ENCODE assay signal across 1 cellular context in genomic region chr19:34733266-34733825, GRCh38.
TF ChIP-seq lines count a peak whose summit lies in the region.

No MANE protein-coding gene starts in this region.

TF ChIP-seq in HEK293, 187 proteins besides CTCF, POLR2A, EP300 and RAD21 (continued from another document and continues in another):
- TF ChIP-seq PATZ1 (tag by site-specific recombination; IDR thresholded peaks at IDR 0.05), result no peak
- no peak for TF ChIP-seq ZNF521 (tag by site-specific recombination; IDR thresholded peaks at IDR 0.05)
- TF ChIP-seq ZNF501 (tag by site-specific recombination; IDR thresholded peaks at IDR 0.05), result no peak
- TF ChIP-seq ZNF777 (tag by site-specific recombination; IDR thresholded peaks at IDR 0.05; ENCODE audit: borderline replicate concordance), result peak; percentile 14; the same call in 1 of the 2 replicates
- TF ChIP-seq, protein P1, sequence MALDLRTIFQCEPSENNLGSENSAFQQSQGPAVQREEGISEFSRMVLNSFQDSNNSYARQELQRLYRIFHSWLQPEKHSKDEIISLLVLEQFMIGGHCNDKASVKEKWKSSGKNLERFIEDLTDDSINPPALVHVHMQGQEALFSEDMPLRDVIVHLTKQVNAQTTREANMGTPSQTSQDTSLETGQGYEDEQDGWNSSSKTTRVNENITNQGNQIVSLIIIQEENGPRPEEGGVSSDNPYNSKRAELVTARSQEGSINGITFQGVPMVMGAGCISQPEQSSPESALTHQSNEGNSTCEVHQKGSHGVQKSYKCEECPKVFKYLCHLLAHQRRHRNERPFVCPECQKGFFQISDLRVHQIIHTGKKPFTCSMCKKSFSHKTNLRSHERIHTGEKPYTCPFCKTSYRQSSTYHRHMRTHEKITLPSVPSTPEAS (tag by site-specific recombination; IDR thresholded peaks at IDR 0.05), result no peak
- no peak for TF ChIP-seq ZNF658 (tag by site-specific recombination; IDR thresholded peaks at IDR 0.05)
- no peak for TF ChIP-seq KLF1 (tag by site-specific recombination; IDR thresholded peaks at IDR 0.05)
- no peak for TF ChIP-seq SP3 (tag by site-specific recombination; IDR thresholded peaks at IDR 0.05)
- TF ChIP-seq ZNF776 (tag by site-specific recombination; IDR thresholded peaks at IDR 0.05; ENCODE audit: borderline replicate concordance), result no peak
- TF ChIP-seq ZNF2 (tag by site-specific recombination; IDR thresholded peaks at IDR 0.05), result no peak
- peak; percentile 89; the same call in 1 of the 2 replicates for TF ChIP-seq ZBTB20 (tag by site-specific recombination; IDR thresholded peaks at IDR 0.05)
- TF ChIP-seq ZNF223 (tag by site-specific recombination; IDR thresholded peaks at IDR 0.05), result no peak
- TF ChIP-seq ZNF366 (tag by site-specific recombination; conservative IDR thresholded peaks at IDR 0.05), result no peak
- TF ChIP-seq ZFP37 (tag by site-specific recombination; IDR thresholded peaks at IDR 0.05), result no peak
- no peak for TF ChIP-seq YY1 (tag by site-specific recombination; IDR thresholded peaks at IDR 0.05)
- no peak for TF ChIP-seq AEBP2 (tag by site-specific recombination; IDR thresholded peaks at IDR 0.05; ENCODE audit: borderline replicate concordance)
- TF ChIP-seq EGR2 (tag by site-specific recombination; IDR thresholded peaks at IDR 0.05; ENCODE audit: low read depth), result 0 out of 2 replicates have a peak, but pooled peaks have one; percentile 25
- no peak for TF ChIP-seq ZNF560 (tag by site-specific recombination; IDR thresholded peaks at IDR 0.05; ENCODE audit: borderline replicate concordance)
- no peak for TF ChIP-seq ZNF24 (tag by site-specific recombination; IDR thresholded peaks at IDR 0.05)
- TF ChIP-seq, protein P2, sequence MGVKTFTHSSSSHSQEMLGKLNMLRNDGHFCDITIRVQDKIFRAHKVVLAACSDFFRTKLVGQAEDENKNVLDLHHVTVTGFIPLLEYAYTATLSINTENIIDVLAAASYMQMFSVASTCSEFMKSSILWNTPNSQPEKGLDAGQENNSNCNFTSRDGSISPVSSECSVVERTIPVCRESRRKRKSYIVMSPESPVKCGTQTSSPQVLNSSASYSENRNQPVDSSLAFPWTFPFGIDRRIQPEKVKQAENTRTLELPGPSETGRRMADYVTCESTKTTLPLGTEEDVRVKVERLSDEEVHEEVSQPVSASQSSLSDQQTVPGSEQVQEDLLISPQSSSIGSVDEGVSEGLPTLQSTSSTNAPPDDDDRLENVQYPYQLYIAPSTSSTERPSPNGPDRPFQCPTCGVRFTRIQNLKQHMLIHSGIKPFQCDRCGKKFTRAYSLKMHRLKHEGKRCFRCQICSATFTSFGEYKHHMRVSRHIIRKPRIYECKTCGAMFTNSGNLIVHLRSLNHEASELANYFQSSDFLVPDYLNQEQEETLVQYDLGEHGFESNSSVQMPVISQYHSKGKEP (tag by site-specific recombination; IDR thresholded peaks at IDR 0.05), result no peak
- no peak for TF ChIP-seq ZNF510 (tag by site-specific recombination; IDR thresholded peaks at IDR 0.05; ENCODE audit: insufficient replicate concordance)
- no peak for TF ChIP-seq ZNF416 (tag by site-specific recombination; IDR thresholded peaks at IDR 0.05)
- TF ChIP-seq ZNF280D (tag by site-specific recombination; IDR thresholded peaks at IDR 0.05), result no peak
- no peak for TF ChIP-seq ZEB2 (tag by site-specific recombination; IDR thresholded peaks at IDR 0.05)
- no peak for TF ChIP-seq PRDM1 (tag by site-specific recombination; IDR thresholded peaks at IDR 0.05)
- TF ChIP-seq ZNF426 (tag by site-specific recombination; IDR thresholded peaks at IDR 0.05), result no peak
- no peak for TF ChIP-seq ZNF555 (tag by site-specific recombination; conservative IDR thresholded peaks at IDR 0.05)
- TF ChIP-seq RBAK (tag by site-specific recombination; IDR thresholded peaks at IDR 0.05), result no peak
- TF ChIP-seq MEIS1 (CRISPR knock-in tag; IDR thresholded peaks at IDR 0.05; ENCODE audit: borderline replicate concordance), result no peak
- no peak for TF ChIP-seq ZNF157 (tag by site-specific recombination; IDR thresholded peaks at IDR 0.05)
- no peak for TF ChIP-seq ZNF654 (tag by site-specific recombination; IDR thresholded peaks at IDR 0.05; ENCODE audit: low read depth)
- no peak for TF ChIP-seq ZNF214 (tag by site-specific recombination; IDR thresholded peaks at IDR 0.05; ENCODE audit: borderline replicate concordance)
- no peak for TF ChIP-seq YY2 (tag by site-specific recombination; IDR thresholded peaks at IDR 0.05)
- TF ChIP-seq PRDM6 (tag by site-specific recombination; IDR thresholded peaks at IDR 0.05), result no peak
- TF ChIP-seq ZNF785 (tag by site-specific recombination; IDR thresholded peaks at IDR 0.05), result peak; percentile 32; the same call in 1 of the 2 replicates
- no peak for TF ChIP-seq IKZF3 (tag by site-specific recombination; IDR thresholded peaks at IDR 0.05)
- peak; percentile 90 for TF ChIP-seq ZNF341 (tag by site-specific recombination; IDR thresholded peaks at IDR 0.05; ENCODE audit: low read depth)
- TF ChIP-seq ZNF621 (tag by site-specific recombination; IDR thresholded peaks at IDR 0.05), result no peak
- TF ChIP-seq REPIN1 (tag by site-specific recombination; IDR thresholded peaks at IDR 0.05; ENCODE audit: low read depth), result peak; percentile 69; the same call in 1 of the 2 replicates
- no peak; the same call in 1 of the 2 replicates for TF ChIP-seq REST (tag by site-specific recombination; IDR thresholded peaks at IDR 0.05)
- no peak for TF ChIP-seq ZNF549 (tag by site-specific recombination; IDR thresholded peaks at IDR 0.05)
- no peak for TF ChIP-seq ZNF529 (tag by site-specific recombination; IDR thresholded peaks at IDR 0.05; ENCODE audit: insufficient replicate concordance)
- TF ChIP-seq ZIC2 (tag by site-specific recombination; IDR thresholded peaks at IDR 0.05), result no peak
- no peak for TF ChIP-seq ZBTB17 (tag by site-specific recombination; IDR thresholded peaks at IDR 0.05)
- no peak for TF ChIP-seq ZNF629 (tag by site-specific recombination; IDR thresholded peaks at IDR 0.05)
- TF ChIP-seq ZNF513 (tag by site-specific recombination; IDR thresholded peaks at IDR 0.05), result no peak
- TF ChIP-seq, protein P3, sequence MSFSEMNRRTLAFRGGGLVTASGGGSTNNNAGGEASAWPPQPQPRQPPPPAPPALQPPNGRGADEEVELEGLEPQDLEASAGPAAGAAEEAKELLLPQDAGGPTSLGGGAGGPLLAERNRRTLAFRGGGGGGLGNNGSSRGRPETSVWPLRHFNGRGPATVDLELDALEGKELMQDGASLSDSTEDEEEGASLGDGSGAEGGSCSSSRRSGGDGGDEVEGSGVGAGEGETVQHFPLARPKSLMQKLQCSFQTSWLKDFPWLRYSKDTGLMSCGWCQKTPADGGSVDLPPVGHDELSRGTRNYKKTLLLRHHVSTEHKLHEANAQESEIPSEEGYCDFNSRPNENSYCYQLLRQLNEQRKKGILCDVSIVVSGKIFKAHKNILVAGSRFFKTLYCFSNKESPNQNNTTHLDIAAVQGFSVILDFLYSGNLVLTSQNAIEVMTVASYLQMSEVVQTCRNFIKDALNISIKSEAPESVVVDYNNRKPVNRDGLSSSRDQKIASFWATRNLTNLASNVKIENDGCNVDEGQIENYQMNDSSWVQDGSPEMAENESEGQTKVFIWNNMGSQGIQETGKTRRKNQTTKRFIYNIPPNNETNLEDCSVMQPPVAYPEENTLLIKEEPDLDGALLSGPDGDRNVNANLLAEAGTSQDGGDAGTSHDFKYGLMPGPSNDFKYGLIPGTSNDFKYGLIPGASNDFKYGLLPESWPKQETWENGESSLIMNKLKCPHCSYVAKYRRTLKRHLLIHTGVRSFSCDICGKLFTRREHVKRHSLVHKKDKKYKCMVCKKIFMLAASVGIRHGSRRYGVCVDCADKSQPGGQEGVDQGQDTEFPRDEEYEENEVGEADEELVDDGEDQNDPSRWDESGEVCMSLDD (tag by site-specific recombination; IDR thresholded peaks at IDR 0.05), result no peak
- TF ChIP-seq SCRT1 (tag by site-specific recombination; IDR thresholded peaks at IDR 0.05; ENCODE audit: borderline replicate concordance), result no peak
